In the genomic region with DNA sequence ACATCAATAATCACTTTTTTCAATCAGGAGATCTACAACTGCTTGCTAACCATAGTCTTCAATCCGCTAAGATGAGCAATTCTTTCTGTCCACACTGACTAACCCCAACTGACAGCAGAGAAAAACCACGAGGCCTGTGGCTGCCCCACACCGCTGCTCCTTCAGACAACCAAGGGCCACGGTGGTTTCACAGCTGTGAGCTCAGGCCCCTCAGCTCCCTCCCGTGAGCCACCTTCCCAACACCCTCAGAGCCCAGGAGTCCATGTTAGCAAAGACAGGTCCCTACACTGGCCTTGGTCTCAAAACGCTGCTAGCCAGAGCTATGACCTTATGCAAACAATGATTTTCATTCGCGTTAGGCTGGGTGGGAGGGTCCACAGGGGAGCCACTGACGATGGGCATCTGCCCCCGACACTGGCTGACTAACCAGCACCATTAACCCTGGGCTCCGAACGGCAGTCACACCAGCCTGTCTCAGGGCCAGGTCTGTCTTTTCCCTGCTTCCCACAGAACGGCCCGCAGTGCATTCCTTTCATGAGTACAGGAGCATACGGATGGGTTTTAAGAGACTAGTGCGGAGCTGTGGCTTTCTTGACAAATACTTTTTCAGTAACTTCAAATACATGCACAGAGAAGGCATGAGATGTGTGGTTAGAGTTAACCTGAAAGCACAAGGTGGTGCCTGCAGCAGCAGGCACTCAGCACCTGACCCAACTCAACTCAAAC, we compare ENCODE assay signal across 8 cellular contexts.
A peak's percentile ranks its signal among the peaks of the same experiment; 100 is the strongest.
DNase-seq lines count a peak whose midpoint lies in the region; ATAC-seq and TF ChIP-seq lines count a peak whose summit lies in the region.

No MANE protein-coding gene starts in this region.

- POLR2A ChIA-PET in AG04450 (lab: Yijun Ruan, JAX) = interaction anchor here (0.6 to 1.1 kb wide), 2 partner anchors 54 to 58 kb away, joined by 3 to 5 read pairs; no protein-coding TSS in a partner anchor

- H3K4me1 ChIP-seq in heart right ventricle = peaks cover 12 to 77% (median 60%) of the 10 kb centered on the region in 9 donors

- H3K9me3 ChIP-seq in AG04450 (ENCODE audit: control insufficient read depth, insufficient read depth, low read length) (no peaks in the 10 kb centered on the region), heart right ventricle (no peaks in the 10 kb centered on the region)

- DNase-seq in AG04450 (ENCODE audit: low read depth, low spot score) (no peak), heart right ventricle (no peak), iPS-NIHi7 (ENCODE audit: extremely low spot score) (no peak), KG1 (lab: John Stamatoyannopoulos, UW) (no peak)
- peak; percentile 49 for DNase-seq in activated CD8-positive, alpha-beta memory T cell treated with anti-CD3 and anti-CD28 coated beads, Interleukin-2, amount 50 U/mL, for 1 hour (ENCODE audit: extremely low read depth)
- DNase-seq in stimulated activated CD8-positive, alpha-beta memory T cell treated with anti-CD3 and anti-CD28 coated beads, Interleukin-15, amount 100 ng/mL, for 48 hours (ENCODE audit: low read depth in 2 of 2) = peak; percentile 73 to 79

- H3K27me3 ChIP-seq in AG04450 (ENCODE audit: control insufficient read depth, insufficient read depth, low read length) (no peaks in the 10 kb centered on the region), heart right ventricle (no peaks in the 10 kb centered on the region)

- intact Hi-C loops in heart right ventricle (cut with DNase I) = loop anchor here in 2 of 10 donors (10.0 kb wide), 1 partner anchor 62 kb away; no protein-coding TSS in a partner anchor

- H3K27ac ChIP-seq in AG04450 (ENCODE audit: low read depth, low read length) = peak overlapping the region; percentile 49
- peak overlapping the region in 8 of 10 donors; percentile 2 to 61 (median 26) for H3K27ac ChIP-seq in heart right ventricle

- CTCF ChIA-PET in AG04450 (lab: Charles Lee) = no interaction called here

- ATAC-seq in GM19395 (IDR thresholded peaks at IDR 0.05; ENCODE audit: unreplicated experiment) (peak; percentile 76), HG03460 (IDR thresholded peaks at IDR 0.05; ENCODE audit: unreplicated experiment) (peak; percentile 61), heart right ventricle (peak; percentile 24 to 51 (median 40))

- WGBS in heart right ventricle, 2 donors = 37 to 41% methylated on average over 16 of the region's 16 CpGs

- TF ChIP-seq CTCF in AG04450 (IDR thresholded peaks at IDR 0.05; ENCODE audit: low read depth, low read length) (no peak), heart right ventricle (IDR thresholded peaks at IDR 0.05) (no peak)

- peaks cover 0 to 9% (median 0%) of the 10 kb centered on the region in 9 donors for H3K36me3 ChIP-seq in heart right ventricle

- H3K4me3 ChIP-seq in AG04450 (ENCODE audit: low read depth, low read length) (no peak overlapping the region), heart right ventricle (peak overlapping the region in 1 of 10 donors; percentile 6)

Comparison
In these comparisons a context has a peak if more than half of its experiments do, and no peak if none do; other contexts are left out.
1. DNase-seq: peak in activated CD8-positive, alpha-beta memory T cell treated with anti-CD3 and anti-CD28 coated beads, Interleukin-2, amount 50 U/mL, for 1 hour (single experiment) and stimulated activated CD8-positive, alpha-beta memory T cell treated with anti-CD3 and anti-CD28 coated beads, Interleukin-15, amount 100 ng/mL, for 48 hours (2 of 2); none in AG04450 (single experiment), heart right ventricle (0 of 2), iPS-NIHi7 (single experiment) and KG1 (single experiment).
2. Peak in every context shown above with its lines, with median percentiles within 50 percentile points of each other: ATAC-seq.